In the genomic region with DNA sequence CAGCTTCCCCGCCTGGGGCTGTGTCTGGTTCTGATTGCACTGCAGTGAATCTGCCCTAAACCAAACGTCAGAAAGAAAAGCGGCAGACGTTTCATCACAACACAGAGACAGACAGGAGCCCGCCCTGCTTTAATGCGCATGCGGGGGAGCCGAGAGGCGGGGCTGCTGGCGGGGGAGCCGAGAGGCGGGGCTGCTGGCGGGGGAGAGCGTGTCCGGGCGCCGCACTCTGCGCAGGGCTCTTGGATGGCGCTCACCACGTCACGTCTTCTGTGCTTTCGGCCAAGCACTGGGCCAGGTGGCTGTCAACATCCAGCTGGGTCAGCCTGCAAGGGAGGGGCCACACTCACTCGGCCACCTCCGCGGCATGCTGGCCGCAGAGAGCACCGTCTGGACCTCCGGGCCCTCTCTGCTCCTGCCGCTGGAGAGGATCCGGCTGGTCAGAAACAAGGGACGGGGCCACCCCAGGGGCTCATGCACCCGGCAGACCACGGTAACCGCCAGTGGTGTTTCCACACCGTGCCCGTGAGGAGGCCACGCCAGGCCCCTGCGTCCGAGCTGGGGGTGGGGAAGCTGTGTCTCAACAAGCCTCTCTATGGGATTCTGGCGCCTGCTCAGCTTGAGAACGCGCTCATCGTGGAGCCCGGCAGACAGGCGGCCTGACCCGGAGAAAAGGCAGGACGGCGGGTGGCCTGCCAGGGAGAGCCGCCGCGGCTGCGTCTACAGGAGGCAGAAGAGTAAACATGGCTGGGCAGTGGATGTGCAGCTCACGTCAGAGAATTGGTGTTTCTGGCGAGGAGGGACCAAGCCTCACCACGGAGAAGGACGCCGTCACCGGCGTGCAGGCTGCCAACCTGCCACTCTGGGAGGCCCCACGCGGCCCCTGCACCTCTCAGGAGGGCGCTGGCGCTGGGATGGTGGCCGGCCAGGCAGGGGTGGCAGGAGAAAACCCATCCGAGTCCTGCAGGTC, we compare ENCODE assay signal across 8 cellular contexts. TPM values are rescaled to one million over a fixed set of nuclear protein-coding genes. Genes with fewer than 3 reads are reported as not detected.
DNase-seq lines count a peak whose midpoint lies in the region; ATAC-seq and TF ChIP-seq lines count a peak whose summit lies in the region.

No MANE protein-coding gene starts in this region.

- H3K9me3 Mint-ChIP-seq in IgD-negative memory B cell, result no peaks in the 10 kb centered on the region
- H3K9me3 Mint-ChIP-seq in activated T-helper 2 cell treated with anti-CD3 and anti-CD28 coated beads, Interferon-gamma antibody, Interleukin-2, Interleukin-4, amounts not matched to agents 10 μg/mL and 5 μg/mL and 100 μg/mL, durations not matched to agents 14 hours and 24 hours and 36 hours, result no peaks in the 10 kb centered on the region
- no peaks in the 10 kb centered on the region for H3K9me3 Mint-ChIP-seq in naive thymus-derived CD8-positive, alpha-beta T cell
- H3K9me3 Mint-ChIP-seq in stimulated activated effector memory CD8-positive, alpha-beta T cell treated with anti-CD3 and anti-CD28 coated beads, Interleukin-12 subunit alpha, Interleukin-12 subunit beta, amount 100 ng/mL, for 72 hours, result no peaks in the 10 kb centered on the region

- peaks cover 1% of the 10 kb centered on the region for H3K36me3 Mint-ChIP-seq in IgD-negative memory B cell
- H3K36me3 Mint-ChIP-seq in activated T-helper 2 cell treated with anti-CD3 and anti-CD28 coated beads, Interferon-gamma antibody, Interleukin-2, Interleukin-4, amounts not matched to agents 10 μg/mL and 5 μg/mL and 100 μg/mL, durations not matched to agents 14 hours and 24 hours and 36 hours (ENCODE audit: low read depth), result no peaks in the 10 kb centered on the region
- peaks cover 0 to 5% (median 0%) of the 10 kb centered on the region in 3 donors for H3K36me3 Mint-ChIP-seq in naive thymus-derived CD8-positive, alpha-beta T cell
- H3K36me3 Mint-ChIP-seq in stimulated activated effector memory CD8-positive, alpha-beta T cell treated with anti-CD3 and anti-CD28 coated beads, Interleukin-12 subunit alpha, Interleukin-12 subunit beta, amount 100 ng/mL, for 72 hours, result peaks cover 39% of the 10 kb centered on the region

- peak overlapping the region; percentile 76 to 95 (median 90) for H3K27ac Mint-ChIP-seq in IgD-negative memory B cell
- peak overlapping the region; percentile 72 for H3K27ac Mint-ChIP-seq in activated T-helper 2 cell treated with anti-CD3 and anti-CD28 coated beads, Interferon-gamma antibody, Interleukin-2, Interleukin-4, amounts not matched to agents 10 μg/mL and 5 μg/mL and 100 μg/mL, durations not matched to agents 14 hours and 24 hours and 36 hours
- peak overlapping the region; percentile 87 to 99 (median 96) for H3K27ac Mint-ChIP-seq in naive thymus-derived CD8-positive, alpha-beta T cell
- peak overlapping the region; percentile 50 for H3K27ac Mint-ChIP-seq in stimulated activated effector memory CD8-positive, alpha-beta T cell treated with anti-CD3 and anti-CD28 coated beads, Interleukin-12 subunit alpha, Interleukin-12 subunit beta, amount 100 ng/mL, for 72 hours

- intact Hi-C loops in activated T-helper 2 cell treated with anti-CD3 and anti-CD28 coated beads, Interferon-gamma antibody, Interleukin-2, Interleukin-4, amounts not matched to agents 10 μg/mL and 5 μg/mL and 100 μg/mL, durations not matched to agents 14 hours and 24 hours and 36 hours (cut with micrococcal nuclease), result no loop called here

- peak; percentile 83 for DNase-seq in ACHN
- DNase-seq in RKO (ENCODE audit: low spot score), result peak; percentile 97
- DNase-seq in activated T-helper 2 cell treated with anti-CD3 and anti-CD28 coated beads, Interferon-gamma antibody, Interleukin-2, Interleukin-4, amounts not matched to agents 10 μg/mL and 5 μg/mL and 100 μg/mL, durations not matched to agents 14 hours and 24 hours and 36 hours (ENCODE audit: low spot score), result peak; percentile 76
- DNase-seq in fibroblast of mammary gland (ENCODE audit: low read depth), result peak; percentile 91
- DNase-seq in naive thymus-derived CD8-positive, alpha-beta T cell, result peak; percentile 75 to 94 (median 88)
- peak; percentile 78 to 91 for DNase-seq in stimulated activated effector memory CD8-positive, alpha-beta T cell treated with anti-CD3 and anti-CD28 coated beads, Interleukin-12 subunit alpha, Interleukin-12 subunit beta, amount 100 ng/mL, for 72 hours (ENCODE audit: low spot score in 2 of 2)

- TF ChIP-seq CTCF in fibroblast of mammary gland (conservative IDR thresholded peaks at IDR 0.05; ENCODE audit: control insufficient read depth, insufficient read depth, low read depth, low read length), result no peak

- POLR2A ChIA-PET in naive thymus-derived CD8-positive, alpha-beta T cell (lab: Charles Lee), result interaction anchor here (0.6 to 2.2 kb wide), 16 partner anchors 9 to 372 kb away, joined by 3 to 11 read pairs (median 4); partner anchors contain the start of genes MORN1, PEX10, RER1 and TNFRSF14

- no peaks in the 10 kb centered on the region for H3K27me3 Mint-ChIP-seq in IgD-negative memory B cell
- no peaks in the 10 kb centered on the region for H3K27me3 Mint-ChIP-seq in activated T-helper 2 cell treated with anti-CD3 and anti-CD28 coated beads, Interferon-gamma antibody, Interleukin-2, Interleukin-4, amounts not matched to agents 10 μg/mL and 5 μg/mL and 100 μg/mL, durations not matched to agents 14 hours and 24 hours and 36 hours (ENCODE audit: low read depth)
- H3K27me3 Mint-ChIP-seq in naive thymus-derived CD8-positive, alpha-beta T cell, result no peaks in the 10 kb centered on the region

- H3K4me3 Mint-ChIP-seq in IgD-negative memory B cell, result peak overlapping the region; percentile 75 to 92 (median 85)
- H3K4me3 Mint-ChIP-seq in activated T-helper 2 cell treated with anti-CD3 and anti-CD28 coated beads, Interferon-gamma antibody, Interleukin-2, Interleukin-4, amounts not matched to agents 10 μg/mL and 5 μg/mL and 100 μg/mL, durations not matched to agents 14 hours and 24 hours and 36 hours (ENCODE audit: low read depth), result peak overlapping the region; percentile 62
- peak overlapping the region; percentile 74 to 88 (median 80) for H3K4me3 Mint-ChIP-seq in naive thymus-derived CD8-positive, alpha-beta T cell
- H3K4me3 Mint-ChIP-seq in stimulated activated effector memory CD8-positive, alpha-beta T cell treated with anti-CD3 and anti-CD28 coated beads, Interleukin-12 subunit alpha, Interleukin-12 subunit beta, amount 100 ng/mL, for 72 hours, result peak overlapping the region; percentile 75

- peak; percentile 63 for ATAC-seq in GM19324 (IDR thresholded peaks at IDR 0.05; ENCODE audit: low FRiP score, unreplicated experiment)
- ATAC-seq in naive thymus-derived CD8-positive, alpha-beta T cell, result peak; percentile 85 to 91
- ATAC-seq in stimulated activated effector memory CD8-positive, alpha-beta T cell treated with anti-CD3 and anti-CD28 coated beads, Interleukin-12 subunit alpha, Interleukin-12 subunit beta, amount 100 ng/mL, for 72 hours, result peak; percentile 92

- in situ Hi-C loops in ACHN (cut with HindIII; ENCODE audit: low pct_ligation_motif_present, low pct_unique_long_range_greater_than_20kb, low sequenced_read_pairs), result no loop called here

- H3K4me3 ChIP-seq in fibroblast of mammary gland (ENCODE audit: control insufficient read depth, low read depth, low read length), result peak overlapping the region; percentile 48

- peaks cover 5 to 6% (median 6%) of the 10 kb centered on the region in 3 donors for H3K4me1 Mint-ChIP-seq in IgD-negative memory B cell
- H3K4me1 Mint-ChIP-seq in activated T-helper 2 cell treated with anti-CD3 and anti-CD28 coated beads, Interferon-gamma antibody, Interleukin-2, Interleukin-4, amounts not matched to agents 10 μg/mL and 5 μg/mL and 100 μg/mL, durations not matched to agents 14 hours and 24 hours and 36 hours (ENCODE audit: low read depth), result peaks cover 7% of the 10 kb centered on the region
- H3K4me1 Mint-ChIP-seq in naive thymus-derived CD8-positive, alpha-beta T cell, result peaks cover 6 to 28% (median 22%) of the 10 kb centered on the region in 4 donors
- peaks cover 21% of the 10 kb centered on the region for H3K4me1 Mint-ChIP-seq in stimulated activated effector memory CD8-positive, alpha-beta T cell treated with anti-CD3 and anti-CD28 coated beads, Interleukin-12 subunit alpha, Interleukin-12 subunit beta, amount 100 ng/mL, for 72 hours

RNA-seq across cellular contexts. Expression of gene FAAP20, which starts 4.8 kb away (rescaled TPM):
- 78.2 TPM for polyA plus RNA-seq in IgD-negative memory B cell
- 61.5 and 63.8 TPM in 2 replicates for total RNA-seq in activated T-helper 2 cell treated with anti-CD3 and anti-CD28 coated beads, Interferon-gamma antibody, Interleukin-2, Interleukin-4, amounts not matched to agents 10 μg/mL and 5 μg/mL and 100 μg/mL, durations not matched to agents 14 hours and 24 hours and 36 hours
- 10 to 100 TPM; 39.4 to 49.3 TPM for total RNA-seq in naive thymus-derived CD8-positive, alpha-beta T cell
- 10 to 100 TPM; 70.1 to 76.6 (median 74.9) TPM for polyA plus RNA-seq in naive thymus-derived CD8-positive, alpha-beta T cell

RNA-seq across cellular contexts. Expression of gene SKI, which starts 38.4 kb away (rescaled TPM):
- 0.78 TPM for polyA plus RNA-seq in IgD-negative memory B cell
- 37.0 and 41.1 TPM in 2 replicates for total RNA-seq in activated T-helper 2 cell treated with anti-CD3 and anti-CD28 coated beads, Interferon-gamma antibody, Interleukin-2, Interleukin-4, amounts not matched to agents 10 μg/mL and 5 μg/mL and 100 μg/mL, durations not matched to agents 14 hours and 24 hours and 36 hours
- 100 to 1,000 TPM in 1 of 2 experiments, 10 to 100 TPM in 1; 98.3 to 105 TPM for total RNA-seq in naive thymus-derived CD8-positive, alpha-beta T cell
- under 1 TPM; 0.30 to 0.80 (median 0.53) TPM for polyA plus RNA-seq in naive thymus-derived CD8-positive, alpha-beta T cell

Comparison
In these comparisons a context has a peak if more than half of its experiments do, and no peak if none do; other contexts are left out.
1. Peak in every context shown above with its lines: DNase-seq, ATAC-seq and H3K4me3 ChIP-seq.